Comparison of ENCODE assay signal across 12 cellular contexts in the genomic region with DNA sequence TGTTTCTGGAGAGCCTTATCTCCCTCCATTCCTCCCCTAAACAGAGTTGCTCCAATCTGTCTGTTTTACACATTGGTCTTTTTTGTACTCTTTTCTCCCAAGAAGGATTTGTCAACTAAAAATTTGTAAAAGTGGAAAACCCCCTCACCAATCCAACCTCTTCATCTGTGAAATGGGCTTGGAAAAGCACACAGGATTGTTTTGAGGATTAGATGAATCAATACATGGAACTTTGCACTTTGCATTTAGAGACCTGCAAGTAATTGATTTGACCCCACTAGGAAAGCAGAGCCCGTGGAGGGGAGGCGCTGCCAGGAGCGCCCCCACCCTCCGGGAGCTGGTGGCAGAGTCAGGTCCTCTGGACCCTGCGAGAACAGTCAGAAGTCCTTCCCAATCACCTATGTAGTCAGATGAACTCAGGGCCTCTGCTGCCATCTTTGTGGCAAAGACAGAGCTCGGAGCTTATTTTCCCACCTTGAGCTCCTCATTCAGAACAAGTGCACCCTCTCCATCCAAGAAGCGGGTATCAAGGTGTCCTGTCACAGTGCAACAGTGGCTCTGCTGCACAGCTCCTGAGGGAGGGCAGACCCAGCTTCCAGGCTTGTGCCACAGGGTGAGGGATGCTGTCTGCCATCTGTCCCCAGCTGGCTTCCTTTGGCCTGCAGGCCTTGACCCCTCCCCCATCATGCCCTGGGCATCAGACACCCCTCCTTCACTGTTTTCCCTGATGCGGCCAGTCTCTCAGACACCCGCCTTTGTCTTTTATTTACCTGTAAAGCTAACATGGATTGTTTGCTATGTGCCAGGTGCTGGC. TPM values are rescaled to one million over a fixed set of nuclear protein-coding genes. Genes with fewer than 3 reads are reported as not detected.
DNase-seq lines count a peak whose midpoint lies in the region; ATAC-seq and TF ChIP-seq lines count a peak whose summit lies in the region.
"Had no signal": no experiment of that assay in that cellular context is flagged by ENCODE, and none has a peak within 500 bp of the region (broad histone marks: within the 10 kb centered on the region; RNA-seq: fewer than 3 reads in every experiment).

No MANE protein-coding gene starts in this region.

- H3K18ac ChIP-seq in IMR-90 (ENCODE audit: low read depth, low read length): no peak overlapping the region

- H4K5ac ChIP-seq in IMR-90 (ENCODE audit: low read depth, low read length): no peak overlapping the region

- no peak overlapping the region for H2BK15ac ChIP-seq in IMR-90 (ENCODE audit: low read depth, low read length)

- peaks cover 8% of the 10 kb centered on the region; the same call in 1 of the 2 replicates for H3K9me1 ChIP-seq in IMR-90 (ENCODE audit: insufficient read depth, low read length)

- no peaks in the 10 kb centered on the region for H3K9me2 ChIP-seq in PC-3 (replicated peaks; ENCODE audit: low read length)

- DNase-seq in DMS 273 (lab: John Stamatoyannopoulos, UW; ENCODE audit: unreplicated experiment) (peak; percentile 22), DMS 273 treated with DMSO at 0.1 percent for 48 hours (lab: John Stamatoyannopoulos, UW) (no peak), IMR-90 (no peak), PC-3 (no peak)
- DNase-seq in naive thymus-derived CD8-positive, alpha-beta T cell: peak in 1 of 10 donors; percentile 56
- DNase-seq: RPMI8226 had no signal

- H2BK20ac ChIP-seq in IMR-90 (ENCODE audit: low read depth, low read length): no peak overlapping the region

- H3K36me3 Mint-ChIP-seq in naive thymus-derived CD8-positive, alpha-beta T cell: peaks cover 12 to 24% (median 16%) of the 10 kb centered on the region in 3 donors

- no peak overlapping the region for H2AK5ac ChIP-seq in IMR-90 (ENCODE audit: low read depth, low read length)

- H3K4me1 Mint-ChIP-seq in naive thymus-derived CD8-positive, alpha-beta T cell: peaks cover 12 to 81% (median 77%) of the 10 kb centered on the region in 4 donors

- H3F3A ChIP-seq in PC-3 (ENCODE audit: low read length, unreplicated experiment): no peaks in the 10 kb centered on the region

- no peak overlapping the region for H2AFZ ChIP-seq in IMR-90 (replicated peaks; ENCODE audit: low read length, poor library complexity)
- no peak overlapping the region for H2AFZ ChIP-seq in PC-3 (ENCODE audit: low read length)

- H3K4me3 ChIP-seq in IMR-90 (ENCODE audit: insufficient read depth, low read depth, low read length) (no peak overlapping the region), PC-3 (ENCODE audit: low read length) (no peak overlapping the region)

- H3K4me2 ChIP-seq in IMR-90 (ENCODE audit: low read depth, low read length): no peak overlapping the region
- no peak overlapping the region; the same call in 1 of the 2 replicates for H3K4me2 ChIP-seq in PC-3 (ENCODE audit: low read length)

- H3K23ac ChIP-seq in IMR-90 (ENCODE audit: low read depth, low read length): peak overlapping the region; percentile 29; the same call in 1 of the 2 replicates

- H3K9me3 ChIP-seq in IMR-90 (ENCODE audit: control insufficient read depth, insufficient read depth, low read length) (peaks cover 7% of the 10 kb centered on the region), PC-3 (ENCODE audit: low read length) (no peaks in the 10 kb centered on the region)
- H3K9me3 ChIP-seq: neutrophil had no signal

- H2AK9ac ChIP-seq in IMR-90 (replicated peaks; ENCODE audit: low read depth, low read length, poor library complexity): no peak overlapping the region

- H3K4me1 ChIP-seq in IMR-90 (ENCODE audit: control insufficient read depth, insufficient read depth, low read length) (peaks cover 14% of the 10 kb centered on the region), PC-3 (ENCODE audit: insufficient read depth, low read length) (peaks cover 59% of the 10 kb centered on the region)

- 0 out of 2 replicates have a peak overlapping the region, but pooled peaks have one; percentile 20 for H3K4ac ChIP-seq in IMR-90 (ENCODE audit: low read depth, low read length)

- H3K9ac ChIP-seq in IMR-90 (ENCODE audit: low read depth, low read length): no peak overlapping the region
- no peak overlapping the region for H3K9ac ChIP-seq in PC-3 (ENCODE audit: low read length)

- no peak overlapping the region for H3K56ac ChIP-seq in IMR-90 (ENCODE audit: extremely low read depth, insufficient read depth, low read length)

- H3K27ac Mint-ChIP-seq in naive thymus-derived CD8-positive, alpha-beta T cell: peak overlapping the region in 9 of 10 donors; percentile 32 to 96 (median 66)
- H3K27ac Mint-ChIP-seq: WTC11 had no signal

- CTCF ChIA-PET in IMR-90 (lab: Yijun Ruan, JAX) (interaction anchor here (0.6 kb wide), 1 partner anchor 1043 kb away, joined by 3 read pairs; no protein-coding TSS in a partner anchor), PC-3 (lab: Charles Lee) (interaction anchor here (0.6 to 0.9 kb wide), 2 partner anchors 64 to 88 kb away, joined by 3 read pairs; no protein-coding TSS in a partner anchor)

- no peak overlapping the region for H3K14ac ChIP-seq in IMR-90 (replicated peaks; ENCODE audit: low read depth, low read length)

- in situ Hi-C loops in IMR-90 (cut with MboI; ENCODE audit: low sequenced_read_pairs): loop anchor here (25.0 kb wide), 1 partner anchor 988 kb away; no protein-coding TSS in a partner anchor

- no peak for TF ChIP-seq RAD21 in IMR-90 (IDR thresholded peaks at IDR 0.05; ENCODE audit: low read length)

- H2BK5ac ChIP-seq in IMR-90 (ENCODE audit: low read depth, low read length, poor library complexity, severe bottlenecking): no peak overlapping the region

- peak overlapping the region in 9 of 10 donors; percentile 33 to 91 (median 77) for H3K4me3 Mint-ChIP-seq in naive thymus-derived CD8-positive, alpha-beta T cell

- H3K36me3 ChIP-seq in IMR-90 (ENCODE audit: control insufficient read depth, insufficient read depth, low read length) (peaks cover 5% of the 10 kb centered on the region; the same call in 1 of the 2 replicates), PC-3 (ENCODE audit: low read depth, low read length) (0 out of 2 replicates have a peak, but pooled peaks cover 5% of the 10 kb centered on the region)
- H3K36me3 ChIP-seq: neutrophil had no signal

- no peaks in the 10 kb centered on the region for H3K27me3 Mint-ChIP-seq in naive thymus-derived CD8-positive, alpha-beta T cell

- TF ChIP-seq POLR2A in IMR-90 (IDR thresholded peaks at IDR 0.05; ENCODE audit: low read depth, low read length): no peak

- dilution Hi-C loops in IMR-90 (cut with HindIII; ENCODE audit: low sequenced_read_pairs, unreplicated experiment): no loop called here

- H2BK120ac ChIP-seq in IMR-90 (ENCODE audit: low read depth, low read length): no peak overlapping the region

- peaks cover 0 to 24% (median 8%) of the 10 kb centered on the region in 9 donors for H3K9me3 Mint-ChIP-seq in naive thymus-derived CD8-positive, alpha-beta T cell

- no peak overlapping the region for H4K8ac ChIP-seq in IMR-90 (ENCODE audit: low read depth in 2 of 2, low read length in 2 of 2)

- no peak overlapping the region for H4K91ac ChIP-seq in IMR-90 (ENCODE audit: insufficient read depth, low read depth, low read length)

- POLR2A ChIA-PET in IMR-90 (lab: Charles Lee; ENCODE audit: unreplicated experiment) (no interaction called here), PC-3 (lab: Charles Lee; ENCODE audit: unreplicated experiment) (no interaction called here)
- POLR2A ChIA-PET in naive thymus-derived CD8-positive, alpha-beta T cell (lab: Charles Lee): interaction anchor here (1.0 to 4.8 kb wide), 3 partner anchors 27 to 48 kb away, joined by 3 to 24 read pairs (median 3); a partner anchor contains a TSS

- WGBS in IMR-90 (ENCODE audit: extremely low coverage in 2 of 2, insufficient read length in 1 of 2), 2 experiments: 93% methylated on average over 5 of the region's 9 CpGs; no CpG with 5 or more reads in 1 of the 2 experiments

- peaks cover 33% of the 10 kb centered on the region for H3K79me2 ChIP-seq in PC-3 (ENCODE audit: low read length)

- no peak overlapping the region for H3K27ac ChIP-seq in IMR-90 (ENCODE audit: insufficient read depth, low read length)
- peak overlapping the region; percentile 79; the same call in 1 of the 2 replicates for H3K27ac ChIP-seq in VCaP
- no peak overlapping the region for H3K27ac ChIP-seq in PC-3 (ENCODE audit: low read length)
- H3K27ac ChIP-seq: 22Rv1, neutrophil had no signal

- intact Hi-C loops in IMR-90 (cut with micrococcal nuclease) (no loop called here), PC-3 (cut with micrococcal nuclease) (no loop called here)

- peaks cover 15 to 21% of the 10 kb centered on the region in 2 experiments for H3K79me1 ChIP-seq in IMR-90 (ENCODE audit: low read depth in 1 of 2, low read length in 2 of 2)

- no peak for ATAC-seq in IMR-90 (ENCODE audit: low read depth)
- ATAC-seq in naive thymus-derived CD8-positive, alpha-beta T cell: no peak
- no peak for ATAC-seq in PC-3
- ATAC-seq in GM21447 (IDR thresholded peaks at IDR 0.05; ENCODE audit: unreplicated experiment): no peak
- no peak for ATAC-seq in HG03175 (IDR thresholded peaks at IDR 0.05; ENCODE audit: unreplicated experiment)
- ATAC-seq: WTC11 had no signal

- TF ChIP-seq CTCF in IMR-90 (conservative IDR thresholded peaks at IDR 0.05; ENCODE audit: low read depth, low read length) (no peak), VCaP (conservative IDR thresholded peaks at IDR 0.05) (no peak), PC-3 (conservative IDR thresholded peaks at IDR 0.05; ENCODE audit: low read depth, low read length) (no peak)

- no peaks in the 10 kb centered on the region; the same call in 1 of the 2 replicates for H4K20me1 ChIP-seq in IMR-90 (ENCODE audit: insufficient read depth, low read length)
- H4K20me1 ChIP-seq in PC-3 (ENCODE audit: low read length): peaks cover 5% of the 10 kb centered on the region; the same call in 1 of the 2 replicates

- BruUV-seq in IMR-90 (replicated peaks; lab: Mats Ljungman, UMichigan) (no TSS peak), PC-3 (replicated peaks; lab: Mats Ljungman, UMichigan) (no TSS peak)

- H3K27me3 ChIP-seq in IMR-90 (ENCODE audit: control insufficient read depth, insufficient read depth, low read length) (peaks cover 4% of the 10 kb centered on the region; the same call in 1 of the 2 replicates), PC-3 (ENCODE audit: low read length) (no peaks in the 10 kb centered on the region)

RNA-seq across cellular contexts. Expression of a gene that starts 1.7 kb away (rescaled TPM):
- total RNA-seq in IMR-90 (2012; rRNA removed): 16.4 and 17.7 TPM in 2 replicates
- 25.2 and 26.1 TPM in 2 replicates for polyA plus RNA-seq in IMR-90 (2012; rRNA removed)
- 21.9 and 30.3 TPM in 2 replicates for polyA plus RNA-seq in IMR-90 (2012; cell fraction: cytosol; rRNA removed)
- polyA plus RNA-seq in IMR-90 (2012; cell fraction: nucleus; rRNA removed; ENCODE audit: low replicate concordance): 8.1 and 11.7 TPM in 2 replicates
- total RNA-seq in naive thymus-derived CD8-positive, alpha-beta T cell: 10 to 100 TPM; 18.5 to 20.5 TPM
- 10 to 100 TPM; 12.7 to 16.7 (median 13.8) TPM for polyA plus RNA-seq in naive thymus-derived CD8-positive, alpha-beta T cell
- total RNA-seq in PC-3 (2014; rRNA removed): 67.5 and 83.6 TPM in 2 replicates

RNA-seq across cellular contexts. Expression of a gene that starts 27.7 kb away (rescaled TPM):
- total RNA-seq in IMR-90 (2012; rRNA removed): 53.6 and 75.3 TPM in 2 replicates
- polyA plus RNA-seq in IMR-90 (2012; rRNA removed): 38.0 and 54.7 TPM in 2 replicates
- polyA plus RNA-seq in IMR-90 (2012; cell fraction: cytosol; rRNA removed): 14.8 and 19.0 TPM in 2 replicates
- 4.3 and 18.5 TPM in 2 replicates for polyA plus RNA-seq in IMR-90 (2012; cell fraction: nucleus; rRNA removed; ENCODE audit: low replicate concordance)
- 10 to 100 TPM; 12.3 to 13.8 TPM for total RNA-seq in naive thymus-derived CD8-positive, alpha-beta T cell
- 10 to 100 TPM; 17.6 to 25.8 (median 19.1) TPM for polyA plus RNA-seq in naive thymus-derived CD8-positive, alpha-beta T cell
- total RNA-seq in PC-3 (2014; rRNA removed): 49.1 and 57.9 TPM in 2 replicates
